ENCODE assay signal across 12 cellular contexts in genomic region chr15:42118650-42119531, GRCh38. TPM values are rescaled to one million over a fixed set of nuclear protein-coding genes. Genes with fewer than 3 reads are reported as not detected.
DNase-seq lines count a peak whose midpoint lies in the region; ATAC-seq and TF ChIP-seq lines count a peak whose summit lies in the region.
"Had no signal": no experiment of that assay in that cellular context is flagged by ENCODE, and none has a peak within 500 bp of the region (broad histone marks: within the 10 kb centered on the region; RNA-seq: fewer than 3 reads in every experiment).

No MANE protein-coding gene starts in this region.

- TF ChIP-seq CTCF in choroid plexus epithelial cell (conservative IDR thresholded peaks at IDR 0.05; ENCODE audit: low read depth, low read length) (no peak), chondrocyte (IDR thresholded peaks at IDR 0.05) (no peak)

- no peak overlapping the region for H3K4me3 Mint-ChIP-seq in chondrocyte (ENCODE audit: unreplicated experiment)

- no peaks in the 10 kb centered on the region for H3K4me1 Mint-ChIP-seq in chondrocyte (ENCODE audit: low read depth)

- H3K36me3 Mint-ChIP-seq in chondrocyte (ENCODE audit: low read depth), result no peaks in the 10 kb centered on the region

- H3K9me3 Mint-ChIP-seq in chondrocyte (ENCODE audit: low read depth), result peaks cover 4% of the 10 kb centered on the region

- DNase-seq in NCI-H2171 treated with DMSO at 0.1 percent for 48 hours (lab: John Stamatoyannopoulos, UW), result peak; percentile 21
- DNase-seq in NCI-H2171 (lab: John Stamatoyannopoulos, UW), result no peak
- peak; percentile 39 for DNase-seq in NCI-H345 (lab: John Stamatoyannopoulos, UW)
- peak; percentile 37 for DNase-seq in choroid plexus epithelial cell (ENCODE audit: low read depth)
- peak; percentile 7 for DNase-seq in retina
- no peak for DNase-seq in caudate nucleus (lab: John Stamatoyannopoulos, UW)
- DNase-seq in chondrocyte (ENCODE audit: low spot score), result no peak
- DNase-seq: effector CD4-positive, alpha-beta T cell; GOT3 had no signal

- H3K4me3 ChIP-seq in choroid plexus epithelial cell (ENCODE audit: low read depth, low read length), result no peak overlapping the region
- H3K4me3 ChIP-seq: GM12878 had no signal

- no peak for ATAC-seq in GM21528 (IDR thresholded peaks at IDR 0.05; ENCODE audit: low FRiP score, unreplicated experiment)
- ATAC-seq: GM12878 had no signal

- no peak overlapping the region for H3K27ac Mint-ChIP-seq in chondrocyte (ENCODE audit: unreplicated experiment)

- peaks cover 42% of the 10 kb centered on the region for H3K27me3 Mint-ChIP-seq in chondrocyte (ENCODE audit: low read depth)

- H3K27ac ChIP-seq in caudate nucleus (ENCODE audit: low read depth, low read length), result no peak overlapping the region

RNA-seq across cellular contexts. Expression of gene PLA2G4D, which starts 24.5 kb away (rescaled TPM):
- not detected in 3 replicates for total RNA-seq in chondrocyte
- total RNA-seq: GM12878, renal cortical epithelial cell had no signal

RNA-seq across cellular contexts. Expression of gene PLA2G4F, which starts 37.5 kb away (rescaled TPM):
- not detected in 3 replicates for total RNA-seq in chondrocyte
- total RNA-seq: GM12878 had no signal

Comparison
In these comparisons a context has a peak if more than half of its experiments do, and no peak if none do; other contexts are left out.
1. DNase-seq: peak in NCI-H2171 treated with DMSO at 0.1 percent for 48 hours (single experiment), NCI-H345 (single experiment), choroid plexus epithelial cell (single experiment) and retina (single experiment); none in NCI-H2171 (single experiment), caudate nucleus (0 of 61) and chondrocyte (single experiment).